In the genomic region with DNA sequence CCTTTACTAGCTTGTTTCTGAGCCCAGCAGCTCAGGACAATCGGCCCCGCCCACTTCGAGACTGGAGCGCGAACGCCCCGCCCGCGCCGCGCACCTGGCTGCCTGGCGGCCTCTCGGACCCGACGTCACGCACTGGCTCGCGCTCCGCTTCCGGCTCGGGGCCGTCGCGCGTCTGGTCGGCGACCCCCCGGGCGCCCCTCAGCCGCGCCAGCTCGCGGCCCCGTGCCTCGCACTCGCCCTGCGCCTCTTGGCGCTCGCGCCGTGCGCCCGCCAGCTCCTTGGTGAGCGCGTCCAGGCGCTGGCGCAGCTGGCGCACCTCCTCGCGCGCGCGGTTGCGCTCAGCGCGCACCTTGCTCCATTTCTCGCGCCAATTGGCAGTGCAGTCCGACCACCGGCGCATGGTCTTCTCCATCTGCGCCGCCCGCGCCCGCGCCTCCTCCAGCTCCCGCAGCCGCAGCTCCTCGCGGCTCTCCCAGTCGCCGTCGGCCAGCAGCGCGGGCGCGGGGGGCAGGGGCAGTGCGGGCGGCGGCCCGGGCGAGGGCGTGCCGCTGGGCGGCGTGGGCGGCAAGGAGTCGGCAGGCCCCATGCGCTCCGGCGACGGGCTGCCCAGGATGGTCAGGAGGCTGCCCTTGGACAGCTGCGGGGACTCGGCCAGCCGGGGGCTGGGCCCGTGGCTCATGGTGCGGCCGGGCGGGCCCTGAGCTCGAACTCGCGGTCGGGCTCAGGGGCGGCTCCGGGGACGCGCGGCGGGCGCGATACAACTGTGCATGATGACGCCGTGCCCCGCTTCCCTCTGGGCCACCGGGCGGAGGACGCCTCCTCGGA, we compare ENCODE assay signal across 15 cellular contexts. TPM values are rescaled to one million over a fixed set of nuclear protein-coding genes. Genes with fewer than 3 reads are reported as not detected.
DNase-seq lines count a peak whose midpoint lies in the region; ATAC-seq and TF ChIP-seq lines count a peak whose summit lies in the region.
"Had no signal": no experiment of that assay in that cellular context is flagged by ENCODE, and none has a peak within 500 bp of the region (broad histone marks: within the 10 kb centered on the region; RNA-seq: fewer than 3 reads in every experiment).

No MANE protein-coding gene starts in this region.

- H3K36me3 Mint-ChIP-seq in Calu3 (ENCODE audit: insufficient read depth, unreplicated experiment), result no peaks in the 10 kb centered on the region
- peaks cover 10% of the 10 kb centered on the region for H3K36me3 Mint-ChIP-seq in activated CD4-positive, alpha-beta T cell treated with anti-CD3 and anti-CD28 coated beads, Interleukin-2, amount 10 ng/mL, durations not matched to agents 7 days and 5 days (ENCODE audit: low read depth)

- H3K9me3 ChIP-seq in hepatocyte (ENCODE audit: low read depth) (no peaks in the 10 kb centered on the region), ovary (no peaks in the 10 kb centered on the region)
- H3K9me3 ChIP-seq: gastroesophageal sphincter had no signal

- H3K9me3 Mint-ChIP-seq in Calu3 (ENCODE audit: low read depth, unreplicated experiment), result no peaks in the 10 kb centered on the region
- H3K9me3 Mint-ChIP-seq in activated CD4-positive, alpha-beta T cell treated with anti-CD3 and anti-CD28 coated beads, Interleukin-2, amount 10 ng/mL, durations not matched to agents 7 days and 5 days, result no peaks in the 10 kb centered on the region
- H3K9me3 Mint-ChIP-seq: activated T-helper 2 cell treated with anti-CD3 and anti-CD28 coated beads, Interferon-gamma antibody, Interleukin-2, Interleukin-4, amounts not matched to agents 10 μg/mL and 5 μg/mL and 100 μg/mL, durations not matched to agents 14 hours and 24 hours and 36 hours had no signal

- no TSS peak for BruUV-seq in Calu3 (replicated peaks; lab: Mats Ljungman, UMichigan)

- peak; percentile 70 for DNase-seq in Calu3
- peak; percentile 88 for DNase-seq in hepatocyte (ENCODE audit: low spot score)
- peak in 4 of 5 donors; percentile 7 to 42 (median 20) for DNase-seq in ovary
- DNase-seq in AG08396 (ENCODE audit: low spot score), result no peak
- DNase-seq in SHP77 (lab: John Stamatoyannopoulos, UW), result no peak
- DNase-seq in activated CD4-positive, alpha-beta T cell treated with anti-CD3 and anti-CD28 coated beads, Interleukin-2, amount 10 ng/mL, durations not matched to agents 7 days and 5 days, result no peak
- DNase-seq: NCI-H2081; PC-9; stimulated activated CD4-positive, alpha-beta T cell treated with anti-CD3 and anti-CD28 coated beads, Interleukin-15, amount 100 ng/mL, for 24 hours; stimulated activated naive CD8-positive, alpha-beta T cell treated with anti-CD3 and anti-CD28 coated beads, Interleukin-15, Interleukin-2, amounts not matched to agents 100 U/mL and 50 U/mL, for 24 hours had no signal

- 27% methylated on average over 84 of the region's 119 CpGs for WGBS in hepatocyte (ENCODE audit: low lambda C conversion rate, missing lambda C conversion rate)
- 51 to 82% (median 79%) methylated on average over 104 to 119 of the region's 119 CpGs for WGBS in ovary, 3 donors

- peaks cover 15% of the 10 kb centered on the region for H3K79me2 ChIP-seq in hepatocyte

- H4K20me1 ChIP-seq in hepatocyte (ENCODE audit: insufficient read depth, poor library complexity, severe bottlenecking), result no peaks in the 10 kb centered on the region

- TF ChIP-seq CTCF in Calu3 (IDR thresholded peaks at IDR 0.05; ENCODE audit: unreplicated experiment), result no peak
- TF ChIP-seq CTCF in hepatocyte (IDR thresholded peaks at IDR 0.05; ENCODE audit: poor library complexity), result no peak
- no peak for TF ChIP-seq CTCF in ovary (IDR thresholded peaks at IDR 0.05)

- TF ChIP-seq EP300 in Ishikawa (IDR thresholded peaks at IDR 0.05; ENCODE audit: borderline replicate concordance) (no peak), ovary (IDR thresholded peaks at IDR 0.05) (no peak)

- CTCF ChIA-PET in Calu3 (lab: Charles Lee), result interaction anchor here (0.9 to 1.4 kb wide), 2 partner anchors 41 to 82 kb away, joined by 3 to 4 read pairs; a partner anchor contains a TSS
- CTCF ChIA-PET in activated CD4-positive, alpha-beta T cell treated with anti-CD3 and anti-CD28 coated beads, Interleukin-2, amount 10 ng/mL, durations not matched to agents 7 days and 5 days (lab: Charles Lee), result interaction anchor here (1.0 to 2.2 kb wide), 5 partner anchors 9 to 66 kb away, joined by 3 to 17 read pairs (median 3); a partner anchor contains a TSS

- H2AFZ ChIP-seq in hepatocyte, result no peak overlapping the region
- H2AFZ ChIP-seq: PC-9 had no signal

- peaks cover 51% of the 10 kb centered on the region for H3K4me1 Mint-ChIP-seq in Calu3 (ENCODE audit: low read depth, unreplicated experiment)
- peaks cover 52% of the 10 kb centered on the region for H3K4me1 Mint-ChIP-seq in activated CD4-positive, alpha-beta T cell treated with anti-CD3 and anti-CD28 coated beads, Interleukin-2, amount 10 ng/mL, durations not matched to agents 7 days and 5 days

- no peak for TF ChIP-seq RAD21 in Ishikawa (IDR thresholded peaks at IDR 0.05; ENCODE audit: low read depth)

- peak overlapping the region; percentile 35 for H3K4me3 Mint-ChIP-seq in Calu3 (ENCODE audit: low read depth, unreplicated experiment)
- no peak overlapping the region for H3K4me3 Mint-ChIP-seq in activated CD4-positive, alpha-beta T cell treated with anti-CD3 and anti-CD28 coated beads, Interleukin-2, amount 10 ng/mL, durations not matched to agents 7 days and 5 days

- no peak for TF ChIP-seq POLR2A in ovary (IDR thresholded peaks at IDR 0.05)

- H3K4me3 ChIP-seq in hepatocyte (no peak overlapping the region), ovary (no peak overlapping the region)
- H3K4me3 ChIP-seq: gastroesophageal sphincter, PC-9 had no signal

- H3K27ac ChIP-seq in hepatocyte (peak overlapping the region; percentile 54), ovary (no peak overlapping the region)
- H3K27ac ChIP-seq: PC-9, VCaP had no signal

- ATAC-seq in GM19463 (IDR thresholded peaks at IDR 0.05; ENCODE audit: unreplicated experiment), result no peak
- ATAC-seq: gastroesophageal sphincter had no signal

- H3K27me3 ChIP-seq in hepatocyte (no peaks in the 10 kb centered on the region), ovary (no peaks in the 10 kb centered on the region)
- H3K27me3 ChIP-seq: gastroesophageal sphincter had no signal

- peak overlapping the region; percentile 77 for H3K4me2 ChIP-seq in hepatocyte
- H3K4me2 ChIP-seq: PC-9 had no signal

- H3K4me1 ChIP-seq in hepatocyte (ENCODE audit: insufficient read depth) (peaks cover 11% of the 10 kb centered on the region), ovary (ENCODE audit: insufficient read depth) (peaks cover 5% of the 10 kb centered on the region)

- POLR2A ChIA-PET in activated CD4-positive, alpha-beta T cell treated with anti-CD3 and anti-CD28 coated beads, Interleukin-2, amount 10 ng/mL, durations not matched to agents 7 days and 5 days (lab: Charles Lee), result no interaction called here

- H3K27me3 Mint-ChIP-seq in Calu3 (ENCODE audit: unreplicated experiment), result peaks cover 33% of the 10 kb centered on the region
- H3K27me3 Mint-ChIP-seq in activated CD4-positive, alpha-beta T cell treated with anti-CD3 and anti-CD28 coated beads, Interleukin-2, amount 10 ng/mL, durations not matched to agents 7 days and 5 days, result no peaks in the 10 kb centered on the region

- intact Hi-C loops in Calu3 (cut with micrococcal nuclease; ENCODE audit: unreplicated experiment) (no loop called here), ovary (cut with DNase I) (loop anchor here in 1 of 4 donors (2.0 kb wide), 1 partner anchor 226 kb away; no protein-coding TSS in a partner anchor)

- H3K27ac Mint-ChIP-seq in Calu3 (ENCODE audit: unreplicated experiment), result no peak overlapping the region
- no peak overlapping the region for H3K27ac Mint-ChIP-seq in activated CD4-positive, alpha-beta T cell treated with anti-CD3 and anti-CD28 coated beads, Interleukin-2, amount 10 ng/mL, durations not matched to agents 7 days and 5 days

- H3K36me3 ChIP-seq in hepatocyte (replicated peaks; ENCODE audit: insufficient read depth, low read depth) (no peaks in the 10 kb centered on the region), ovary (no peaks in the 10 kb centered on the region)

- H3K9me2 ChIP-seq in hepatocyte (replicated peaks; ENCODE audit: insufficient read depth), result no peaks in the 10 kb centered on the region

TF ChIP-seq in Ishikawa, 13 proteins besides CTCF, POLR2A, EP300 and RAD21 (continues in another document):
- TF ChIP-seq NFIC (IDR thresholded peaks at IDR 0.05) (no peak), TEAD4 (IDR thresholded peaks at IDR 0.05) (no peak), TAF1 (IDR thresholded peaks at IDR 0.05; ENCODE audit: low read depth) (no peak), FOXM1 (IDR thresholded peaks at IDR 0.05; ENCODE audit: borderline replicate concordance, low read depth) (no peak), EGR1 (IDR thresholded peaks at IDR 0.05) (peak; percentile 89)

RNA-seq across cellular contexts. Expression of a gene that starts 7.7 kb away (rescaled TPM):
- 6.8 and 7.9 TPM in 2 replicates for total RNA-seq in Calu3 (2022)
- total RNA-seq in hepatocyte, result 10.5 and 11.4 TPM in 2 replicates
- polyA plus RNA-seq in hepatocyte, result 13.1 and 17.2 TPM in 2 replicates
- 10 to 100 TPM; 11.9 to 22.4 (median 15.6) TPM for total RNA-seq in ovary
- 10 to 100 TPM in 1 of 2 donors, 1 to 10 TPM in 1; 5.9 to 10.2 TPM for polyA plus RNA-seq in ovary
- total RNA-seq in activated CD4-positive, alpha-beta T cell treated with anti-CD3 and anti-CD28 coated beads, Interleukin-2, amount 10 ng/mL, durations not matched to agents 7 days and 5 days, result 10 to 100 TPM in 1 of 2 experiments, 1 to 10 TPM in 1; 8.1 to 10.5 TPM

RNA-seq across cellular contexts. Expression of a gene that starts 13.7 kb away (rescaled TPM):
- total RNA-seq in Calu3 (2022) (0.85 and 1.5 TPM in 2 replicates), hepatocyte (1.1 and 2.2 TPM in 2 replicates), ovary (under 1 TPM; 0.12 to 0.43 (median 0.27) TPM)
- polyA plus RNA-seq in hepatocyte (1.9 and 2.9 TPM in 2 replicates), ovary (under 1 TPM in 1 of 2 donors, not detected in 1; 0.15 TPM)
- 1 to 10 TPM; 5.9 to 6.6 TPM for total RNA-seq in activated CD4-positive, alpha-beta T cell treated with anti-CD3 and anti-CD28 coated beads, Interleukin-2, amount 10 ng/mL, durations not matched to agents 7 days and 5 days
- total RNA-seq: PC-9 had no signal

RNA-seq across cellular contexts. Expression of a gene that starts 42.4 kb away (rescaled TPM):
- 23.0 and 34.7 TPM in 2 replicates for total RNA-seq in Calu3 (2022)
- total RNA-seq in hepatocyte, result 112 and 122 TPM in 2 replicates
- 96.3 and 106 TPM in 2 replicates for polyA plus RNA-seq in hepatocyte
- total RNA-seq in ovary, result 10 to 100 TPM; 14.0 to 34.7 (median 29.2) TPM
- polyA plus RNA-seq in ovary, result 10 to 100 TPM in 1 of 2 donors, 1 to 10 TPM in 1; 9.9 to 26.7 TPM
- total RNA-seq in activated CD4-positive, alpha-beta T cell treated with anti-CD3 and anti-CD28 coated beads, Interleukin-2, amount 10 ng/mL, durations not matched to agents 7 days and 5 days, result 1 to 10 TPM; 2.3 to 2.7 TPM

Comparison
In these comparisons a context has a peak if more than half of its experiments do, and no peak if none do; other contexts are left out.
1. DNase-seq: peak in Calu3 (single experiment), hepatocyte (single experiment) and ovary (4 of 5); none in AG08396 (single experiment), SHP77 (0 of 2) and activated CD4-positive, alpha-beta T cell treated with anti-CD3 and anti-CD28 coated beads, Interleukin-2, amount 10 ng/mL, durations not matched to agents 7 days and 5 days (single experiment).